7 cellular contexts compared by ENCODE assay signal in the genomic region with DNA sequence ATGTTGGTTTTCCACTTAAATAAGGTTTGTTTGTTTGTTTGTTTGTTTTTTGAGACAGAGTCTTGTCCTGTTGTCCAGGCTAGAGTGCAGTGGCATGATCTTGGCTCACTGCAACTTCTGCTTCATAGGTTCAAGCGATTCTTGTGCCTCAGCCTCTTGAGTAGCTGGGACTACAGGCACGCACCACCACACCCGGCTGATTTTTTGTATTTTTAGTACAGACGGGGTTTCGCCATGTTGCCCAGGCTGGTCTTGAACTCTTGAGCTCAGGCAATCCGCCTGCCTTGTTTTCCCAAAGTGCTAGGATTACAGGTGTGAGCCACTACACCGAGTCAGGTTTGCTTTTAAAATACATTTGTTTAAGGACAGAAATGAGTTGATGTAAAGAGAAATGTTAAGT. TPM values are rescaled to one million over a fixed set of nuclear protein-coding genes. Genes with fewer than 3 reads are reported as not detected.
DNase-seq lines count a peak whose midpoint lies in the region; ATAC-seq, FAIRE-seq and TF ChIP-seq lines count a peak whose summit lies in the region.
"Not testable (repeated sequence)": the region's sequence is repeated elsewhere in the genome, so short reads cannot be mapped to it uniquely, and the experiment has no call there.

No MANE protein-coding gene starts in this region.

- not testable (repeated sequence) for TF ChIP-seq CTCF in HCT116 (IDR thresholded peaks at IDR 0.05 in 2 of 3, conservative IDR thresholded peaks at IDR 0.05 in 1 of 3; ENCODE audit: borderline replicate concordance in 1 of 3, insufficient read depth in 1 of 3, low read depth in 2 of 3, low read length in 2 of 3); astrocyte (IDR thresholded peaks at IDR 0.05; ENCODE audit: insufficient read depth, low read depth, low read length); fibroblast of lung (conservative IDR thresholded peaks at IDR 0.05 in 1 of 2, IDR thresholded peaks at IDR 0.05 in 1 of 2; ENCODE audit: low read depth in 1 of 2, low read length in 2 of 2); lower lobe of right lung (IDR thresholded peaks at IDR 0.05); parathyroid adenoma (IDR thresholded peaks at IDR 0.05); suprapubic skin (IDR thresholded peaks at IDR 0.05)

- H3K79me2 ChIP-seq in HCT116 (ENCODE audit: insufficient read depth, low read length), result not testable (repeated sequence)
- H3K79me2 ChIP-seq in astrocyte (ENCODE audit: insufficient read depth, low read length), result peaks cover 21% of the 10 kb centered on the region
- peaks cover 39% of the 10 kb centered on the region for H3K79me2 ChIP-seq in fibroblast of lung (ENCODE audit: control insufficient read depth, insufficient read depth, low read length)
- H3K79me2 ChIP-seq in parathyroid adenoma, result peaks cover 25% of the 10 kb centered on the region

- not testable (repeated sequence) for H4K20me1 ChIP-seq in HCT116 (ENCODE audit: insufficient read depth); astrocyte (ENCODE audit: insufficient read depth, low read length); fibroblast of lung (ENCODE audit: control insufficient read depth, extremely low read depth, insufficient read depth, low read length)

- not testable (repeated sequence) for DNase-seq in HCT116 (ENCODE audit: low read depth, low spot score); astrocyte (ENCODE audit: low read depth); fibroblast of lung (ENCODE audit: low read depth in 2 of 2); lower lobe of right lung; suprapubic skin (ENCODE audit: low spot score in 2 of 2)

- H3K9ac ChIP-seq in HCT116 (ENCODE audit: low read length) (peak overlapping the region; percentile 51), astrocyte (ENCODE audit: low read length) (peak overlapping the region; percentile 21)
- not testable (repeated sequence) for H3K9ac ChIP-seq in fibroblast of lung (ENCODE audit: insufficient read depth, low read length); parathyroid adenoma

- not testable (repeated sequence) for FAIRE-seq in astrocyte (lab: Jason Lieb, UNC)

- not testable (repeated sequence) for H3K9me3 Mint-ChIP-seq in astrocyte (ENCODE audit: unreplicated experiment)

- not testable (repeated sequence) for BruUV-seq in HCT116 (replicated peaks; lab: Mats Ljungman, UMichigan)

- H3K27ac Mint-ChIP-seq in astrocyte (ENCODE audit: unreplicated experiment), result not testable (repeated sequence)

- intact Hi-C loops in HCT116 (cut with micrococcal nuclease); lower lobe of right lung (cut with DNase I): not testable (repeated sequence)

- CTCF ChIA-PET in HCT116 (lab: Charles Lee), result interaction anchor here (0.7 to 1.8 kb wide), 3 partner anchors 28 to 111 kb away, joined by 3 to 8 read pairs (median 8); no protein-coding TSS in a partner anchor

- not testable (repeated sequence) for TF ChIP-seq POLR2A in HCT116 (IDR thresholded peaks at IDR 0.05; ENCODE audit: borderline replicate concordance, extremely low read depth, insufficient read depth, insufficient read length); suprapubic skin (IDR thresholded peaks at IDR 0.05)
- peak; percentile 25; the same call in 1 of the 2 replicates for TF ChIP-seq POLR2A in Raji (IDR thresholded peaks at IDR 0.05; ENCODE audit: insufficient read depth, low read depth, low read length)

- RAD21 ChIA-PET in HCT116 (lab: Charles Lee; ENCODE audit: low non-redundant PET in 1 of 2, low total read pairs in 2 of 2, uncharacterized antibody in 2 of 2, unreplicated experiment in 2 of 2), result interaction anchor here (1.0 kb wide), 2 partner anchors 28 to 86 kb away, joined by 3 to 6 read pairs; no protein-coding TSS in a partner anchor

- peaks cover 50% of the 10 kb centered on the region for H3K4me1 Mint-ChIP-seq in astrocyte (ENCODE audit: low read depth, unreplicated experiment)

- not testable (repeated sequence) for H3K9me2 ChIP-seq in HCT116 (ENCODE audit: insufficient read depth)

- TF ChIP-seq RAD21 in HCT116 (IDR thresholded peaks at IDR 0.05; ENCODE audit: low read depth), result not testable (repeated sequence)

- H3K9me3 ChIP-seq in HCT116 (ENCODE audit: control insufficient read depth in 1 of 2, insufficient read depth in 1 of 2, low read depth in 1 of 2, low read length in 2 of 2); astrocyte (ENCODE audit: insufficient read depth, low read depth, low read length); fibroblast of lung (ENCODE audit: control insufficient read depth, insufficient read depth, low read depth, low read length); lower lobe of right lung; parathyroid adenoma (ENCODE audit: control insufficient read depth, low read length); suprapubic skin: not testable (repeated sequence)

- H3K4me1 ChIP-seq in HCT116 (ENCODE audit: control insufficient read depth in 1 of 2, insufficient read depth in 2 of 2, low read length in 2 of 2) (peaks cover 38 to 81% of the 10 kb centered on the region in 2 experiments), astrocyte (ENCODE audit: insufficient read depth, low read length) (peaks cover 27% of the 10 kb centered on the region), fibroblast of lung (ENCODE audit: control insufficient read depth, extremely low read depth, insufficient read depth, low read length) (peaks cover 28% of the 10 kb centered on the region), lower lobe of right lung (peaks cover 89% of the 10 kb centered on the region), parathyroid adenoma (peaks cover 55% of the 10 kb centered on the region), suprapubic skin (peaks cover 85% of the 10 kb centered on the region)

- H3K27me3 Mint-ChIP-seq in astrocyte (ENCODE audit: low read depth, unreplicated experiment), result not testable (repeated sequence)

- H2AFZ ChIP-seq in HCT116 (ENCODE audit: low read depth, low read length, poor library complexity, severe bottlenecking); astrocyte (ENCODE audit: low read depth, low read length); fibroblast of lung (ENCODE audit: low read length); parathyroid adenoma: not testable (repeated sequence)

- H3K36me3 Mint-ChIP-seq in astrocyte (ENCODE audit: low read depth, unreplicated experiment), result not testable (repeated sequence)

- H3K4me2 ChIP-seq in HCT116 (ENCODE audit: low read length) (peak overlapping the region; percentile 67), astrocyte (ENCODE audit: low read length) (peak overlapping the region; percentile 30)
- H3K4me2 ChIP-seq in fibroblast of lung (ENCODE audit: extremely low read depth, insufficient read depth, low read length); parathyroid adenoma (ENCODE audit: low read length): not testable (repeated sequence)

- WGBS in suprapubic skin, result 75% methylated on average over 7 of the region's 7 CpGs

- not testable (repeated sequence) for TF ChIP-seq EP300 in suprapubic skin (IDR thresholded peaks at IDR 0.05)

- ATAC-seq in HCT116, lower lobe of right lung: not testable (repeated sequence)

- H3K27me3 ChIP-seq in HCT116 (ENCODE audit: insufficient read depth, low read length); astrocyte (ENCODE audit: insufficient read depth, low read length); fibroblast of lung (ENCODE audit: control insufficient read depth, insufficient read depth, low read length); lower lobe of right lung (ENCODE audit: low read depth); parathyroid adenoma (ENCODE audit: control insufficient read depth, insufficient read depth, low read length); suprapubic skin: not testable (repeated sequence)

- not testable (repeated sequence) for H3K36me3 ChIP-seq in HCT116 (ENCODE audit: control insufficient read depth in 1 of 2, insufficient read depth in 2 of 2, low read length in 2 of 2); astrocyte (ENCODE audit: insufficient read depth, low read length); fibroblast of lung (ENCODE audit: control insufficient read depth, insufficient read depth, low read length); lower lobe of right lung; parathyroid adenoma (ENCODE audit: control insufficient read depth, insufficient read depth, low read length); suprapubic skin

- POLR2A ChIA-PET in HCT116 (lab: Charles Lee), result interaction anchor here (1.2 to 2.5 kb wide), 3 partner anchors 10 to 75 kb away, joined by 3 to 11 read pairs (median 3); partner anchors contain the start of gene IRF1

- H3K27ac ChIP-seq in HCT116 (ENCODE audit: low read depth, low read length) (peak overlapping the region; percentile 50; the same call in 1 of the 2 replicates), astrocyte (ENCODE audit: low read depth, low read length) (peak overlapping the region; percentile 19), fibroblast of lung (ENCODE audit: insufficient read depth, low read length) (peak overlapping the region; percentile 34), lower lobe of right lung (peak overlapping the region; percentile 71), parathyroid adenoma (peak overlapping the region; percentile 61), suprapubic skin (peak overlapping the region; percentile 3)

- H3K4me3 ChIP-seq in HCT116 (replicated peaks in 1 of 2; ENCODE audit: low read depth in 1 of 2, low read length in 2 of 2) (peak overlapping the region in 1 of 2 experiments; percentile 18; a peak in 2 of 4 replicates), parathyroid adenoma (ENCODE audit: low read depth, low read length) (peak overlapping the region; percentile 18)
- not testable (repeated sequence) for H3K4me3 ChIP-seq in astrocyte (ENCODE audit: insufficient read depth, low read depth, low read length); fibroblast of lung (replicated peaks in 1 of 4; ENCODE audit: control extremely low read depth in 1 of 4, insufficient read depth in 1 of 4, low read depth in 3 of 4, low read length in 4 of 4); lower lobe of right lung; suprapubic skin

- H3K4me3 Mint-ChIP-seq in astrocyte (ENCODE audit: unreplicated experiment), result not testable (repeated sequence)

RNA-seq across cellular contexts. Expression of gene SLC22A5, which starts 46.0 kb away (rescaled TPM):
- total RNA-seq in HCT116 (2021; ENCODE audit: unreplicated experiment), result 9.9 TPM
- polyA plus RNA-seq in HCT116 (2012), result 6.8 and 9.1 TPM in 2 replicates
- total RNA-seq in astrocyte, result 5.8 and 8.3 TPM in 2 replicates
- 7.7 and 8.8 TPM in 2 replicates for total RNA-seq in fibroblast of lung
- polyA plus RNA-seq in fibroblast of lung, result 3.4 and 8.2 TPM in 2 replicates
- polyA plus RNA-seq in fibroblast of lung (2012), result 2.1 and 3.3 TPM in 2 replicates
- 35.8 and 42.9 TPM in 2 replicates for polyA minus RNA-seq in fibroblast of lung (ENCODE audit: low replicate concordance)
- total RNA-seq in lower lobe of right lung, result 12.6 TPM
- 10 to 100 TPM; 23.2 to 36.6 (median 26.3) TPM for total RNA-seq in suprapubic skin

Comparison
In these comparisons a context has a peak if more than half of its experiments do, and no peak if none do; other contexts are left out.
1. H3K27ac ChIP-seq: peak in every context shown above with its lines; median percentile 71 in lower lobe of right lung; 61 in parathyroid adenoma; 50 in HCT116; 34 in fibroblast of lung; 19 in astrocyte; 3 in suprapubic skin.